In genomic region chr3:177196473-177197040, GRCh38 we compare ENCODE assay signal across 8 cellular contexts. TPM values are rescaled to one million over a fixed set of nuclear protein-coding genes. Genes with fewer than 3 reads are reported as not detected.
A peak's percentile ranks its signal among the peaks of the same experiment; 100 is the strongest.
DNase-seq lines count a peak whose midpoint lies in the region; ATAC-seq and TF ChIP-seq lines count a peak whose summit lies in the region.

No MANE protein-coding gene starts in this region.

- WGBS in lung, 2 donors, result 0 to 1% methylated on average over 23 to 42 of the region's 42 CpGs

- H3K27me3 ChIP-seq in HUES6 (ENCODE audit: control insufficient read depth, insufficient read depth, low read length), result no peaks in the 10 kb centered on the region
- H3K27me3 ChIP-seq in duodenal mucosa (ENCODE audit: control insufficient read depth in 1 of 2, insufficient read depth in 2 of 2, low read length in 2 of 2), result no peaks in the 10 kb centered on the region
- no peaks in the 10 kb centered on the region for H3K27me3 ChIP-seq in lung (ENCODE audit: control insufficient read depth, insufficient read depth)

- no peak for ATAC-seq in lung (ENCODE audit: insufficient read depth, low FRiP score)
- no peak for ATAC-seq in HG02642 (IDR thresholded peaks at IDR 0.05; ENCODE audit: poor library complexity, unreplicated experiment)
- no peak for ATAC-seq in GM21619 (IDR thresholded peaks at IDR 0.05; ENCODE audit: unreplicated experiment)

- H3K4me3 ChIP-seq in HUES6 (ENCODE audit: low read depth, low read length) (peak overlapping the region; percentile 100), duodenal mucosa (ENCODE audit: low read depth in 1 of 2, low read length in 2 of 2) (peak overlapping the region; percentile 97 to 98), lung (peak overlapping the region; percentile 51)

- no peaks in the 10 kb centered on the region for H3K9me3 ChIP-seq in HUES6 (ENCODE audit: control insufficient read depth, insufficient read depth, low read depth, low read length)
- H3K9me3 ChIP-seq in duodenal mucosa (ENCODE audit: control insufficient read depth in 1 of 2, low read length in 2 of 2), result no peaks in the 10 kb centered on the region
- H3K9me3 ChIP-seq in lung (ENCODE audit: control insufficient read depth in 2 of 2, insufficient read depth in 1 of 2, low read length in 1 of 2), result no peaks in the 10 kb centered on the region

- DNase-seq in ELR (ENCODE audit: low read depth) (peak; percentile 53), lung (ENCODE audit: low spot score) (no peak)
- peak; percentile 44 for DNase-seq in stimulated activated CD8-positive, alpha-beta memory T cell treated with anti-CD3 and anti-CD28 coated beads, Interleukin-7, amount 100 ng/mL, for 24 hours (ENCODE audit: low read depth)

- H3K36me3 ChIP-seq in HUES6 (ENCODE audit: control insufficient read depth, insufficient read depth, low read length) (peaks cover 8% of the 10 kb centered on the region; the same call in 1 of the 2 replicates), duodenal mucosa (ENCODE audit: control insufficient read depth in 1 of 2, insufficient read depth in 2 of 2, low read length in 2 of 2) (no peaks in the 10 kb centered on the region), lung (ENCODE audit: control insufficient read depth in 2 of 2, insufficient read depth in 2 of 2, low read length in 2 of 2) (no peaks in the 10 kb centered on the region)

- H3K4me1 ChIP-seq in HUES6 (ENCODE audit: control insufficient read depth, insufficient read depth, low read length) (peaks cover 41% of the 10 kb centered on the region), duodenal mucosa (ENCODE audit: control insufficient read depth in 1 of 2, insufficient read depth in 2 of 2, low read length in 2 of 2) (peaks cover 32 to 45% of the 10 kb centered on the region in 2 donors), lung (ENCODE audit: control insufficient read depth in 2 of 2, insufficient read depth in 2 of 2, low read length in 2 of 2) (peaks cover 3 to 18% of the 10 kb centered on the region in 2 donors)

- TF ChIP-seq CTCF in VCaP (conservative IDR thresholded peaks at IDR 0.05) (no peak), lung (IDR thresholded peaks at IDR 0.05; ENCODE audit: control extremely low read depth, extremely low read depth) (no peak)

- H3K9ac ChIP-seq in HUES6 (ENCODE audit: low read length) (peak overlapping the region; percentile 100), duodenal mucosa (ENCODE audit: low read depth in 1 of 2, low read length in 2 of 2) (peak overlapping the region; percentile 76 to 87)

- H3K27ac ChIP-seq in HUES6 (ENCODE audit: low read depth, low read length) (peak overlapping the region; percentile 100), VCaP (peak overlapping the region; percentile 99), duodenal mucosa (ENCODE audit: low read depth, low read length) (peak overlapping the region; percentile 95), lung (ENCODE audit: low read depth in 1 of 2, low read length in 1 of 2) (peak overlapping the region; percentile 91 to 93)

RNA-seq across cellular contexts. Expression of gene TBL1XR1, which starts 0.7 kb away (rescaled TPM):
- 100 to 1,000 TPM; 130 to 203 TPM for total RNA-seq in lung
- polyA plus RNA-seq in lung, result 10 to 100 TPM; 24.1 to 25.3 TPM
